ENCODE assay signal across 16 cellular contexts in the genomic region with DNA sequence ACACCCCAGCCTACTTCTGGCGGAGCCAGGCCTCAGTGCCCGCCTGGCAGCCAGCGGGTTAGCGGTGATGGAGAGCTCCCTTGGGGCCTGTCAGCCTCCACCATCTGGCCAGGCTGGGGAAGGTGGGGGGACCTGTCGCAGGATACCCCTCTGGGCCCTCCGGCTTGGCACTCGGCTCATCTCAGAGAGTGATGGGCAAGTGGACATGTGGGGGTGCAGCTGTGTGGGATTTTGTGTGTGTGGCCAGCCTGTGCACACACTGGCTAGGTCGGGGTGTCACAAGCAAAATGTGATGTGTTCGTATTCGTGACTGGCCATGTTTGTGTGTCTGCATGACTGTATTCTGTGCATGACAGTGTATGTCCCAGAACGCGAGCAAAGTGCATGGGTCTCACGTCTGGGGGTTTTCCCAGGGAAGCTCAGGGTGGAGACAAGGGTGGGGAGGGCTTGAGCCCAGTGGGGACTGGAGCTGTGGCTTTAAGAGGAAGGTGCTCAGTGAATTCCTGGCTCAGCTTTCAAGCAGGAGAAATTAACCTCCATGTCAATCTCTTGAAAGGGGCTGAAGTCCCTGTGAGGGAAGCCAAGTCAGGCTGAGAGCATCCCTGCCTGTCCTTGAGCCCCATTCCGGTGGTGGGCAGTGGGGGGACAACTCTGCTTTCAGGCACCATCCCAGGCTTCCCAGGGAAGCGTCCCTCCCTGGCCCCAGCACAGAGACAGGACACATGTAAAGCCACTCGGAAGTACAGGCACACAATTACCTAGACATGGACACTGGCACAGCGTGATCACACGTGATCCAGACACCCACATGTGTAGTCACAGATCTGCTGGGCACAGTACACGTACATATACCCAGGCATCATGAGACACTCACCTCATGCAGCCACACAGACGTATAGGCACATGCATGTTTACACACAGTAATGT. TPM values are rescaled to one million over a fixed set of nuclear protein-coding genes. Genes with fewer than 3 reads are reported as not detected.
DNase-seq lines count a peak whose midpoint lies in the region; ATAC-seq and TF ChIP-seq lines count a peak whose summit lies in the region.
"Had no signal": no experiment of that assay in that cellular context is flagged by ENCODE, and none has a peak within 500 bp of the region (broad histone marks: within the 10 kb centered on the region; RNA-seq: fewer than 3 reads in every experiment).

No MANE protein-coding gene starts in this region.

- H3K4me1 ChIP-seq in Karpas-422 (ENCODE audit: low read length) = peaks cover 84% of the 10 kb centered on the region
- H3K4me1 ChIP-seq in MM.1S (ENCODE audit: low read length) = no peaks in the 10 kb centered on the region
- H3K4me1 ChIP-seq in vagina = peaks cover 19% of the 10 kb centered on the region

- H3K4me1 Mint-ChIP-seq in nephron progenitor cell = peaks cover 75% of the 10 kb centered on the region

- H3K27ac ChIP-seq in Karpas-422 (ENCODE audit: low read length) (peak overlapping the region; percentile 92), SU-DHL-6 (ENCODE audit: low read depth, low read length) (peak overlapping the region; percentile 46), MM.1S (ENCODE audit: low read length) (no peak overlapping the region), vagina (no peak overlapping the region)
- H3K27ac ChIP-seq: brain microvascular endothelial cell, SJSA1 had no signal

- H3K9ac ChIP-seq in Karpas-422 (ENCODE audit: low read length) (peak overlapping the region; percentile 68), SU-DHL-6 (ENCODE audit: low read length) (peak overlapping the region; percentile 33), MM.1S (ENCODE audit: low read length) (no peak overlapping the region)

- H3K79me2 ChIP-seq in Karpas-422 (ENCODE audit: low read length) (no peaks in the 10 kb centered on the region), SU-DHL-6 (ENCODE audit: insufficient read depth, low read length) (no peaks in the 10 kb centered on the region), MM.1S (ENCODE audit: low read length) (no peaks in the 10 kb centered on the region)

- no peak for TF ChIP-seq POLR2A in vagina (IDR thresholded peaks at IDR 0.05)

- H3K9me3 ChIP-seq in Karpas-422 (ENCODE audit: low read length) (no peaks in the 10 kb centered on the region), SU-DHL-6 (ENCODE audit: insufficient read depth, low read length) (no peaks in the 10 kb centered on the region), MM.1S (replicated peaks; ENCODE audit: insufficient read depth, low read length) (no peaks in the 10 kb centered on the region), vagina (no peaks in the 10 kb centered on the region)
- H3K9me3 ChIP-seq: SJSA1 had no signal

- H3K36me3 ChIP-seq in Karpas-422 (ENCODE audit: insufficient read depth, low read length) (no peaks in the 10 kb centered on the region), SU-DHL-6 (ENCODE audit: low read length) (no peaks in the 10 kb centered on the region), MM.1S (replicated peaks; ENCODE audit: insufficient read depth, low read length) (no peaks in the 10 kb centered on the region), vagina (no peaks in the 10 kb centered on the region)
- H3K36me3 ChIP-seq: brain microvascular endothelial cell, SJSA1 had no signal

- intact Hi-C loops in vagina (cut with DNase I) = loop anchor here (5.0 to 10.0 kb wide), 2 partner anchors 68 to 280 kb away; no protein-coding TSS in a partner anchor

- H3K27me3 ChIP-seq in Karpas-422 (ENCODE audit: low read length) (no peaks in the 10 kb centered on the region), SU-DHL-6 (ENCODE audit: low read length) (no peaks in the 10 kb centered on the region), MM.1S (replicated peaks; ENCODE audit: insufficient read depth, low read length) (0 out of 2 replicates have a peak, but pooled peaks cover 4% of the 10 kb centered on the region), vagina (no peaks in the 10 kb centered on the region)
- H3K27me3 ChIP-seq: brain microvascular endothelial cell, SJSA1 had no signal

- no peak overlapping the region for H3K4me3 Mint-ChIP-seq in nephron progenitor cell
- H3K4me3 Mint-ChIP-seq: activated T-helper 17 cell treated with anti-CD3 and anti-CD28 coated beads, Interleukin-2, amount 50 U/mL, for 72 hours had no signal

- DNase-seq in D341Med (ENCODE audit: low spot score) (peak; percentile 77), Karpas-422 (peak; percentile 94), nephron progenitor cell (peak; percentile 62), NCI-H748 treated with DMSO at 0.1 percent for 48 hours (lab: John Stamatoyannopoulos, UW) (no peak), MM.1S (no peak), vagina (ENCODE audit: extremely low spot score in 2 of 2) (no peak)
- DNase-seq: brain microvascular endothelial cell; KG1; stimulated activated CD4-positive, alpha-beta T cell treated with anti-CD3 and anti-CD28 coated beads, Interleukin-2, amount 100 ng/mL, for 24 hours; stimulated activated naive CD8-positive, alpha-beta T cell treated with anti-CD3 and anti-CD28 coated beads, Interleukin-15, Interleukin-2, amounts not matched to agents 100 U/mL and 50 U/mL, for 24 hours had no signal

- H3K9me2 ChIP-seq in Karpas-422 (replicated peaks; ENCODE audit: insufficient read depth, low read length) = no peaks in the 10 kb centered on the region
- H3K9me2 ChIP-seq in SU-DHL-6 (replicated peaks; ENCODE audit: insufficient read depth, low read length) = no peaks in the 10 kb centered on the region
- no peaks in the 10 kb centered on the region for H3K9me2 ChIP-seq in MM.1S (replicated peaks; ENCODE audit: insufficient read depth, low read length)

- H3F3A ChIP-seq in SU-DHL-6 (ENCODE audit: insufficient read depth) = peaks cover 12% of the 10 kb centered on the region
- no peaks in the 10 kb centered on the region for H3F3A ChIP-seq in MM.1S (ENCODE audit: insufficient read depth, low read length)

- H3K36me3 Mint-ChIP-seq in nephron progenitor cell (ENCODE audit: low read depth) = no peaks in the 10 kb centered on the region
- H3K36me3 Mint-ChIP-seq: CD8-positive, alpha-beta memory T cell had no signal

- H4K20me1 ChIP-seq in Karpas-422 (ENCODE audit: insufficient read depth, low read depth, low read length) (no peaks in the 10 kb centered on the region), SU-DHL-6 (ENCODE audit: low read depth, low read length) (no peaks in the 10 kb centered on the region), MM.1S (ENCODE audit: insufficient read depth, low read length) (no peaks in the 10 kb centered on the region)

- no peaks in the 10 kb centered on the region for H3K9me3 Mint-ChIP-seq in nephron progenitor cell
- H3K9me3 Mint-ChIP-seq: activated T-helper 17 cell treated with anti-CD3 and anti-CD28 coated beads, Interleukin-2, amount 50 U/mL, for 72 hours; CD8-positive, alpha-beta memory T cell had no signal

- TF ChIP-seq CTCF in SU-DHL-6 (IDR thresholded peaks at IDR 0.05; ENCODE audit: insufficient read depth, low read length, poor library complexity, severe bottlenecking) (no peak), nephron progenitor cell (IDR thresholded peaks at IDR 0.05) (no peak), MM.1S (IDR thresholded peaks at IDR 0.05; ENCODE audit: low read length) (no peak), vagina (IDR thresholded peaks at IDR 0.05) (no peak)

- H3K4me2 ChIP-seq in Karpas-422 (ENCODE audit: low read depth, low read length, poor library complexity, severe bottlenecking) (peak overlapping the region; percentile 62), SU-DHL-6 (ENCODE audit: low read depth, low read length, poor library complexity, severe bottlenecking) (peak overlapping the region; percentile 33), MM.1S (ENCODE audit: low read depth, low read length) (no peak overlapping the region)

- H3K27me3 Mint-ChIP-seq in nephron progenitor cell (ENCODE audit: low read depth, poor library complexity) = peaks cover 17% of the 10 kb centered on the region
- H3K27me3 Mint-ChIP-seq: activated T-helper 17 cell treated with anti-CD3 and anti-CD28 coated beads, Interleukin-2, amount 50 U/mL, for 72 hours; CD8-positive, alpha-beta memory T cell had no signal

- ATAC-seq in GM21526 (IDR thresholded peaks at IDR 0.05; ENCODE audit: low FRiP score, unreplicated experiment) = no peak
- ATAC-seq: activated T-helper 17 cell treated with anti-CD3 and anti-CD28 coated beads, Interleukin-2, amount 50 U/mL, for 72 hours; stimulated activated naive CD8-positive, alpha-beta T cell treated with anti-CD3 and anti-CD28 coated beads, Interleukin-15, Interleukin-2, amounts not matched to agents 100 U/mL and 50 U/mL, for 24 hours had no signal

- H2AFZ ChIP-seq in Karpas-422 (ENCODE audit: low read length) (no peak overlapping the region; the same call in 1 of the 2 replicates), SU-DHL-6 (ENCODE audit: low read depth, low read length, severe bottlenecking) (peak overlapping the region; percentile 17), MM.1S (ENCODE audit: low read length) (no peak overlapping the region)

- H3K4me3 ChIP-seq in Karpas-422 (ENCODE audit: low read length) (peak overlapping the region; percentile 35; the same call in 1 of the 2 replicates), SU-DHL-6 (ENCODE audit: insufficient read depth, low read length, poor library complexity, severe bottlenecking) (no peak overlapping the region), MM.1S (ENCODE audit: low read length) (no peak overlapping the region), vagina (no peak overlapping the region)
- H3K4me3 ChIP-seq: SJSA1 had no signal

- H3K27ac Mint-ChIP-seq in nephron progenitor cell = no peak overlapping the region
- H3K27ac Mint-ChIP-seq: activated T-helper 17 cell treated with anti-CD3 and anti-CD28 coated beads, Interleukin-2, amount 50 U/mL, for 72 hours; progenitor cell of endocrine pancreas had no signal

RNA-seq across cellular contexts. Expression of a gene that starts 21.1 kb away (rescaled TPM):
- 9.2 and 28.5 TPM in 2 replicates for total RNA-seq in Karpas-422 (2014; rRNA removed; shearing (Covaris generic); ENCODE audit: low replicate concordance)
- 3.9 TPM for total RNA-seq in vagina

RNA-seq across cellular contexts. Expression of a gene that starts 30.5 kb away (rescaled TPM):
- total RNA-seq in Karpas-422 (2014; rRNA removed; shearing (Covaris generic); ENCODE audit: low replicate concordance) = not detected in 2 replicates
- 4.2 TPM for total RNA-seq in vagina

Comparison
In these comparisons a context has a peak if more than half of its experiments do, and no peak if none do; other contexts are left out.
1. DNase-seq: peak in D341Med (single experiment), Karpas-422 (single experiment) and nephron progenitor cell (single experiment); none in NCI-H748 treated with DMSO at 0.1 percent for 48 hours (single experiment), MM.1S (single experiment) and vagina (0 of 2).
2. H3K27ac ChIP-seq: peak in Karpas-422 (single experiment) and SU-DHL-6 (single experiment); none in MM.1S (single experiment) and vagina (single experiment).